ENCODE assay signal across 35 cellular contexts in genomic region chr1:162075862-162076261, GRCh38. TPM values are rescaled to one million over a fixed set of nuclear protein-coding genes. Genes with fewer than 3 reads are reported as not detected.
"Had no signal": no experiment of that assay in that cellular context is flagged by ENCODE, and none has a peak within 500 bp of the region (broad histone marks: within the 10 kb centered on the region; RNA-seq: fewer than 3 reads in every experiment).

No MANE protein-coding gene starts in this region.

- ATAC-seq: activated CD4-positive, CD25-positive, alpha-beta regulatory T cell treated with anti-CD3 and anti-CD28 coated beads, Interleukin-2, amount 50 U/mL, for 24 hours; activated CD8-positive, alpha-beta memory T cell treated with anti-CD3 and anti-CD28 coated beads, Interleukin-2, amount 10 ng/mL, durations not matched to agents 7 days and 5 days; activated T-helper 17 cell treated with anti-CD3 and anti-CD28 coated beads, Interleukin-2, amount 50 U/mL, for 72 hours; WTC11 had no signal

- H3K27me3 ChIP-seq: ascending aorta, cardiac muscle cell, SJCRH30 had no signal

- H3K27ac Mint-ChIP-seq: activated CD4-positive, alpha-beta memory T cell treated with anti-CD3 and anti-CD28 coated beads for 36 hours; activated CD8-positive, alpha-beta memory T cell treated with anti-CD3 and anti-CD28 coated beads, Interleukin-2, amount 10 ng/mL, durations not matched to agents 7 days and 5 days; activated naive CD8-positive, alpha-beta T cell treated with anti-CD3 and anti-CD28 coated beads for 36 hours; activated T-helper 17 cell treated with anti-CD3 and anti-CD28 coated beads, Interleukin-2, amount 50 U/mL, for 72 hours; T-helper 1 cell treated with Interleukin-12 subunit alpha and Interleukin-12 subunit beta and Interleukin-4 antibody, amounts not matched to agents 30 μg/mL and 1 μg/mL, for 36 hours; T-helper 2 cell treated with Interferon-gamma antibody and Interleukin-4, amounts not matched to agents 5 μg/mL and 100 μg/mL, for 36 hours; WTC11 had no signal

- H3K27ac ChIP-seq: ascending aorta, cardiac muscle cell, SJCRH30, SK-N-MC had no signal

- H3K4me3 Mint-ChIP-seq: activated CD4-positive, alpha-beta memory T cell treated with anti-CD3 and anti-CD28 coated beads for 36 hours; activated CD8-positive, alpha-beta memory T cell treated with anti-CD3 and anti-CD28 coated beads, Interleukin-2, amount 10 ng/mL, durations not matched to agents 7 days and 5 days; activated naive CD8-positive, alpha-beta T cell treated with anti-CD3 and anti-CD28 coated beads for 36 hours; activated T-helper 17 cell treated with anti-CD3 and anti-CD28 coated beads, Interleukin-2, amount 50 U/mL, for 72 hours; central memory CD8-positive, alpha-beta T cell; T-helper 1 cell treated with Interleukin-12 subunit alpha and Interleukin-12 subunit beta and Interleukin-4 antibody, amounts not matched to agents 30 μg/mL and 1 μg/mL, for 36 hours; T-helper 2 cell treated with Interferon-gamma antibody and Interleukin-4, amounts not matched to agents 5 μg/mL and 100 μg/mL, for 36 hours; WTC11 had no signal

- H3K4me1 ChIP-seq: SJCRH30 had no signal

- H3K36me3 ChIP-seq: ascending aorta, cardiac muscle cell, SJCRH30 had no signal

- FAIRE-seq: TTC549 had no signal

- DNase-seq: activated CD4-positive, alpha-beta memory T cell treated with anti-CD3 and anti-CD28 coated beads for 36 hours; activated CD4-positive, alpha-beta T cell treated with anti-CD3 and anti-CD28 coated beads for 4 hours; activated CD4-positive, alpha-beta T cell treated with anti-CD3 and anti-CD28 coated beads, Interleukin-2, amount 50 U/mL, for 1 hour; activated CD8-positive, alpha-beta memory T cell treated with anti-CD3 and anti-CD28 coated beads for 24 hours; activated CD8-positive, alpha-beta memory T cell treated with anti-CD3 and anti-CD28 coated beads, Interleukin-2, amount 10 ng/mL, durations not matched to agents 7 days and 5 days; activated CD8-positive, alpha-beta memory T cell treated with anti-CD3 and anti-CD28 coated beads, Interleukin-2, amount 50 U/mL, for 48 hours; activated effector memory CD4-positive, alpha-beta T cell treated with anti-CD3 and anti-CD28 coated beads, Interleukin-2, amount 50 U/mL, for 16 hours; activated naive CD4-positive, alpha-beta T cell; activated naive CD4-positive, alpha-beta T cell treated with anti-CD3 and anti-CD28 coated beads, Interleukin-2, amount 50 U/mL, for 16 hours; activated naive CD8-positive, alpha-beta T cell treated with anti-CD3 and anti-CD28 coated beads for 36 hours; activated T-cell treated with anti-CD3 and anti-CD28 coated beads, Interleukin-2, amount 50 U/mL, for 48 hours; amniotic stem cell; Kasumi-1; KG1; NCI-H1092 treated with DMSO at 0.1 percent for 48 hours; NCI-H1417 treated with DMSO at 0.1 percent for 48 hours; NCI-H1930; NCI-H2081 treated with DMSO at 0.1 percent for 48 hours; NCI-H226; NCI-H446 treated with DMSO at 0.1 percent for 48 hours; NCI-H524; NCI-H69; SHP77; SJCRH30 had no signal

- H3K4me3 ChIP-seq: ascending aorta, cardiac muscle cell, SJCRH30, SK-N-MC had no signal

- H3K9me3 Mint-ChIP-seq: activated CD4-positive, alpha-beta memory T cell treated with anti-CD3 and anti-CD28 coated beads for 36 hours; activated naive CD8-positive, alpha-beta T cell treated with anti-CD3 and anti-CD28 coated beads for 36 hours; activated T-helper 17 cell treated with anti-CD3 and anti-CD28 coated beads, Interleukin-2, amount 50 U/mL, for 72 hours; central memory CD8-positive, alpha-beta T cell; T-helper 1 cell treated with Interleukin-12 subunit alpha and Interleukin-12 subunit beta and Interleukin-4 antibody, amounts not matched to agents 30 μg/mL and 1 μg/mL, for 36 hours; T-helper 2 cell treated with Interferon-gamma antibody and Interleukin-4, amounts not matched to agents 5 μg/mL and 100 μg/mL, for 36 hours had no signal

- H3K36me3 Mint-ChIP-seq: activated CD4-positive, alpha-beta memory T cell treated with anti-CD3 and anti-CD28 coated beads for 36 hours; activated CD8-positive, alpha-beta memory T cell treated with anti-CD3 and anti-CD28 coated beads, Interleukin-2, amount 10 ng/mL, durations not matched to agents 7 days and 5 days; activated naive CD8-positive, alpha-beta T cell treated with anti-CD3 and anti-CD28 coated beads for 36 hours had no signal

- H3K4me1 Mint-ChIP-seq: activated CD8-positive, alpha-beta memory T cell treated with anti-CD3 and anti-CD28 coated beads, Interleukin-2, amount 10 ng/mL, durations not matched to agents 7 days and 5 days; activated T-helper 17 cell treated with anti-CD3 and anti-CD28 coated beads, Interleukin-2, amount 50 U/mL, for 72 hours; central memory CD8-positive, alpha-beta T cell had no signal

- H3K9me3 ChIP-seq: SJCRH30 had no signal

RNA-seq across cellular contexts. Expression of gene NOS1AP, which starts 6.4 kb away (rescaled TPM):
- total RNA-seq: activated CD8-positive, alpha-beta memory T cell treated with anti-CD3 and anti-CD28 coated beads, Interleukin-2, amount 10 ng/mL, durations not matched to agents 7 days and 5 days; RPMI7951 had no signal

RNA-seq across cellular contexts. Expression of gene OLFML2B, which starts 52.2 kb away (rescaled TPM):
- total RNA-seq: activated CD4-positive, alpha-beta memory T cell treated with anti-CD3 and anti-CD28 coated beads for 36 hours; activated CD8-positive, alpha-beta memory T cell treated with anti-CD3 and anti-CD28 coated beads, Interleukin-2, amount 10 ng/mL, durations not matched to agents 7 days and 5 days; activated T-helper 17 cell treated with anti-CD3 and anti-CD28 coated beads, Interleukin-2, amount 50 U/mL, for 72 hours had no signal
